1 cellular context compared by ENCODE assay signal in the genomic region with DNA sequence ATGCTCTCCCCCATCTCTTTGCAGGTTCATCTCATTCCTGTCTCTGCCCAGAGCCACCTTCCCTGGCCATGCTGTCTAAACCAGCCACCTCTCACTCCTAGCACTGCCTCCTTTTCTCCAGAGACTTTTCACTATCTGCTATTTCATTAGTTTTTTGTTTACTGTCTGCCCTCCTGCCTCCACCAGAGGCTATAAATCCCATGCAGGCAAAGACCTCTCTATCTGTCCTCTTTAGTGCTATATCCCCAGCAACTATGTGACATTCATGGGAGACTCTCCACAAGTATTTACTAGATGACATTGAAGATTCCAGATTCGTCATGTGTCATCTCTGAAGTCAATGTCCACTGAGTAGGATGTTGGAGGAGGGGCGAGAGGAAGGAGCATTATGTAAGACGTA.
TF ChIP-seq lines count a peak whose summit lies in the region.

No MANE protein-coding gene starts in this region.

TF ChIP-seq in K562, 482 proteins besides CTCF, POLR2A, EP300 and RAD21:
- TF ChIP-seq, protein P1, sequence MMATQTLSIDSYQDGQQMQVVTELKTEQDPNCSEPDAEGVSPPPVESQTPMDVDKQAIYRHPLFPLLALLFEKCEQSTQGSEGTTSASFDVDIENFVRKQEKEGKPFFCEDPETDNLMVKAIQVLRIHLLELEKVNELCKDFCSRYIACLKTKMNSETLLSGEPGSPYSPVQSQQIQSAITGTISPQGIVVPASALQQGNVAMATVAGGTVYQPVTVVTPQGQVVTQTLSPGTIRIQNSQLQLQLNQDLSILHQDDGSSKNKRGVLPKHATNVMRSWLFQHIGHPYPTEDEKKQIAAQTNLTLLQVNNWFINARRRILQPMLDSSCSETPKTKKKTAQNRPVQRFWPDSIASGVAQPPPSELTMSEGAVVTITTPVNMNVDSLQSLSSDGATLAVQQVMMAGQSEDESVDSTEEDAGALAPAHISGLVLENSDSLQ (IDR thresholded peaks at IDR 0.05): peak; percentile 30; the same call in 1 of the 2 replicates
- TF ChIP-seq CEBPG (CRISPR knock-in tag; IDR thresholded peaks at IDR 0.05): 0 out of 2 replicates have a peak, but pooled peaks have one; percentile 15
- TF ChIP-seq CEBPG (tag; conservative IDR thresholded peaks at IDR 0.05 in 1 of 2, IDR thresholded peaks at IDR 0.05 in 1 of 2): no peak
- TF ChIP-seq, protein P2, sequence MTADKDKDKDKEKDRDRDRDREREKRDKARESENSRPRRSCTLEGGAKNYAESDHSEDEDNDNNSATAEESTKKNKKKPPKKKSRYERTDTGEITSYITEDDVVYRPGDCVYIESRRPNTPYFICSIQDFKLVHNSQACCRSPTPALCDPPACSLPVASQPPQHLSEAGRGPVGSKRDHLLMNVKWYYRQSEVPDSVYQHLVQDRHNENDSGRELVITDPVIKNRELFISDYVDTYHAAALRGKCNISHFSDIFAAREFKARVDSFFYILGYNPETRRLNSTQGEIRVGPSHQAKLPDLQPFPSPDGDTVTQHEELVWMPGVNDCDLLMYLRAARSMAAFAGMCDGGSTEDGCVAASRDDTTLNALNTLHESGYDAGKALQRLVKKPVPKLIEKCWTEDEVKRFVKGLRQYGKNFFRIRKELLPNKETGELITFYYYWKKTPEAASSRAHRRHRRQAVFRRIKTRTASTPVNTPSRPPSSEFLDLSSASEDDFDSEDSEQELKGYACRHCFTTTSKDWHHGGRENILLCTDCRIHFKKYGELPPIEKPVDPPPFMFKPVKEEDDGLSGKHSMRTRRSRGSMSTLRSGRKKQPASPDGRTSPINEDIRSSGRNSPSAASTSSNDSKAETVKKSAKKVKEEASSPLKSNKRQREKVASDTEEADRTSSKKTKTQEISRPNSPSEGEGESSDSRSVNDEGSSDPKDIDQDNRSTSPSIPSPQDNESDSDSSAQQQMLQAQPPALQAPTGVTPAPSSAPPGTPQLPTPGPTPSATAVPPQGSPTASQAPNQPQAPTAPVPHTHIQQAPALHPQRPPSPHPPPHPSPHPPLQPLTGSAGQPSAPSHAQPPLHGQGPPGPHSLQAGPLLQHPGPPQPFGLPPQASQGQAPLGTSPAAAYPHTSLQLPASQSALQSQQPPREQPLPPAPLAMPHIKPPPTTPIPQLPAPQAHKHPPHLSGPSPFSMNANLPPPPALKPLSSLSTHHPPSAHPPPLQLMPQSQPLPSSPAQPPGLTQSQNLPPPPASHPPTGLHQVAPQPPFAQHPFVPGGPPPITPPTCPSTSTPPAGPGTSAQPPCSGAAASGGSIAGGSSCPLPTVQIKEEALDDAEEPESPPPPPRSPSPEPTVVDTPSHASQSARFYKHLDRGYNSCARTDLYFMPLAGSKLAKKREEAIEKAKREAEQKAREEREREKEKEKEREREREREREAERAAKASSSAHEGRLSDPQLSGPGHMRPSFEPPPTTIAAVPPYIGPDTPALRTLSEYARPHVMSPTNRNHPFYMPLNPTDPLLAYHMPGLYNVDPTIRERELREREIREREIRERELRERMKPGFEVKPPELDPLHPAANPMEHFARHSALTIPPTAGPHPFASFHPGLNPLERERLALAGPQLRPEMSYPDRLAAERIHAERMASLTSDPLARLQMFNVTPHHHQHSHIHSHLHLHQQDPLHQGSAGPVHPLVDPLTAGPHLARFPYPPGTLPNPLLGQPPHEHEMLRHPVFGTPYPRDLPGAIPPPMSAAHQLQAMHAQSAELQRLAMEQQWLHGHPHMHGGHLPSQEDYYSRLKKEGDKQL (CRISPR knock-in tag; IDR thresholded peaks at IDR 0.05; ENCODE audit: borderline replicate concordance): no peak
- TF ChIP-seq EHMT2 (IDR thresholded peaks at IDR 0.05): 0 out of 2 replicates have a peak, but pooled peaks have one; percentile 41
- no peak for TF ChIP-seq MED1 (CRISPR knock-in tag; IDR thresholded peaks at IDR 0.05; ENCODE audit: borderline replicate concordance)
- TF ChIP-seq CBFB (CRISPR knock-in tag; IDR thresholded peaks at IDR 0.05): 0 out of 2 replicates have a peak, but pooled peaks have one; percentile 10
- peak; percentile 6 for TF ChIP-seq TBP (optimal IDR thresholded peaks at IDR 0.05; ENCODE audit: low read depth, low read length)
